ENCODE assay signal across 1 cellular context in the genomic region with DNA sequence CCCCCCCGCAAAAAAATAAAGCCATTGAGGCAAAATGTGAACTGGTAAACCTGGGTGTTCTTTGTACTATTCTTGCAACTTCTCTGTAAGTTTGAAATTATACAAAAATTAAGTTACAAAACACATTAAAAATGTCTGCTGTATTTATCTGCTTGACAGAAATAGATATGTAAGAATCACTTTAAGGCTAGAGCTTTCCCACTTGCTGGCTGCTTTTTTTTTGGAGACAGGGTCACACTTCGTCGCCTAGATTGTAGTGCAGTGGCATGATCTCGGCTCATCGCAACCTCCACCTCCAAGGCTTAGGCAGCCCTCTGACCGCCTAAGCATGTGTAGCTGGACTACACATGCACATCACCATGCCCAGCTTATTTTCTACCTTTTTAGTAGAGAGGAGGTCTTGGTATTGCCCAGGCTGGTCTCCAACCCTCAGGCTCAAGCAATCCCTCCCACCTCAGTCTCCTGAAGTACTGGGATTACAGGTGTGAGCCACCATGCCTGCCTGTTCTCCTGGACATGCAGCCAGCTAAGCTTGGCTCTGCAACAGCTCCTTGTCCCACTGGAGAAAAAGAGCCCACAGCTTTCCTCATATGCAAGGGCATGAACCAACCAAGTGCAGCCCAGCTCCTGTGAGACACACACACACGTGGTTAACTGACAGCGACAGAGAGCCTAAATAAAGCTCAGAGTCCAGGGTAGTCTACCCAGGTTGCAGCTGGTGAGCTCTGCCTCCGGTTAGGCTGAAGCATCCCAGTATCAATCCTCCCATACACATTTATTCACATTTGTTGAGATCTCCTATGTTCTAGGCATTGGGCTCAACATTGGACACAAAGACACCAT.
A peak's percentile ranks its signal among the peaks of the same experiment; 100 is the strongest.
TF ChIP-seq lines count a peak whose summit lies in the region.

No MANE protein-coding gene starts in this region.

TF ChIP-seq in HepG2, 621 proteins besides CTCF, POLR2A, EP300 and RAD21 (continued from another document and continues in another):
- TF ChIP-seq ZNF7 (CRISPR knock-in tag; IDR thresholded peaks at IDR 0.05) (no peak), SIN3B (IDR thresholded peaks at IDR 0.05; ENCODE audit: low read length) (no peak), ZSCAN29 (CRISPR knock-in tag; conservative IDR thresholded peaks at IDR 0.05) (no peak), ZNF367 (CRISPR knock-in tag; IDR thresholded peaks at IDR 0.05; ENCODE audit: borderline replicate concordance) (no peak), POLR2AphosphoS2 (IDR thresholded peaks at IDR 0.05; ENCODE audit: low read depth, low read length) (no peak), MIXL1 (CRISPR knock-in tag; IDR thresholded peaks at IDR 0.05) (no peak), BORCS8-MEF2B (CRISPR knock-in tag; IDR thresholded peaks at IDR 0.05) (no peak), MXD4 (CRISPR knock-in tag; IDR thresholded peaks at IDR 0.05) (peak; percentile 91; the same call in 1 of the 2 replicates), KDM2A (CRISPR knock-in tag; IDR thresholded peaks at IDR 0.05; ENCODE audit: borderline replicate concordance, low read depth) (peak; percentile 53; the same call in 1 of the 2 replicates), NFIC (IDR thresholded peaks at IDR 0.05; ENCODE audit: low read length) (0 out of 2 replicates have a peak, but pooled peaks have one; percentile 45), ZNF331 (CRISPR knock-in tag; IDR thresholded peaks at IDR 0.05) (no peak), ZNF670 (CRISPR knock-in tag; IDR thresholded peaks at IDR 0.05; ENCODE audit: borderline replicate concordance) (no peak), ZSCAN20 (CRISPR knock-in tag; IDR thresholded peaks at IDR 0.05; ENCODE audit: borderline replicate concordance) (no peak), ZNF672 (CRISPR knock-in tag; IDR thresholded peaks at IDR 0.05) (no peak), REXO4 (CRISPR knock-in tag; IDR thresholded peaks at IDR 0.05; ENCODE audit: borderline replicate concordance) (0 out of 2 replicates have a peak, but pooled peaks have one; percentile 21), DR1 (CRISPR knock-in tag; IDR thresholded peaks at IDR 0.05) (no peak), ZNF430 (CRISPR knock-in tag; IDR thresholded peaks at IDR 0.05) (no peak), ZNF546 (CRISPR knock-in tag; conservative IDR thresholded peaks at IDR 0.05) (no peak), FOXA3 (CRISPR knock-in tag; IDR thresholded peaks at IDR 0.05) (no peak), ZBTB8A (CRISPR knock-in tag; IDR thresholded peaks at IDR 0.05; ENCODE audit: borderline replicate concordance, low read depth) (no peak), ZNF335 (CRISPR knock-in tag; IDR thresholded peaks at IDR 0.05) (no peak), MED1 (CRISPR knock-in tag; IDR thresholded peaks at IDR 0.05) (0 out of 2 replicates have a peak, but pooled peaks have one; percentile 28), ZNF563 (CRISPR knock-in tag; IDR thresholded peaks at IDR 0.05) (no peak), KLF9 (CRISPR knock-in tag; IDR thresholded peaks at IDR 0.05; ENCODE audit: low read depth) (no peak), MXI1 (IDR thresholded peaks at IDR 0.05; ENCODE audit: borderline replicate concordance, low read depth, low read length) (peak; percentile 87; the same call in 1 of the 3 replicates), TMF1 (CRISPR knock-in tag; IDR thresholded peaks at IDR 0.05; ENCODE audit: low read depth) (no peak), SMAD1 (CRISPR knock-in tag; IDR thresholded peaks at IDR 0.05; ENCODE audit: borderline replicate concordance, low read depth) (no peak; the same call in 1 of the 2 replicates), NONO (IDR thresholded peaks at IDR 0.05) (no peak), NONO (CRISPR knock-in tag; conservative IDR thresholded peaks at IDR 0.05) (peak; percentile 53), CHCHD3 (CRISPR knock-in tag; IDR thresholded peaks at IDR 0.05) (no peak), ZNF101 (CRISPR knock-in tag; IDR thresholded peaks at IDR 0.05; ENCODE audit: borderline replicate concordance, low read depth) (no peak)
- TF ChIP-seq, protein P1, sequence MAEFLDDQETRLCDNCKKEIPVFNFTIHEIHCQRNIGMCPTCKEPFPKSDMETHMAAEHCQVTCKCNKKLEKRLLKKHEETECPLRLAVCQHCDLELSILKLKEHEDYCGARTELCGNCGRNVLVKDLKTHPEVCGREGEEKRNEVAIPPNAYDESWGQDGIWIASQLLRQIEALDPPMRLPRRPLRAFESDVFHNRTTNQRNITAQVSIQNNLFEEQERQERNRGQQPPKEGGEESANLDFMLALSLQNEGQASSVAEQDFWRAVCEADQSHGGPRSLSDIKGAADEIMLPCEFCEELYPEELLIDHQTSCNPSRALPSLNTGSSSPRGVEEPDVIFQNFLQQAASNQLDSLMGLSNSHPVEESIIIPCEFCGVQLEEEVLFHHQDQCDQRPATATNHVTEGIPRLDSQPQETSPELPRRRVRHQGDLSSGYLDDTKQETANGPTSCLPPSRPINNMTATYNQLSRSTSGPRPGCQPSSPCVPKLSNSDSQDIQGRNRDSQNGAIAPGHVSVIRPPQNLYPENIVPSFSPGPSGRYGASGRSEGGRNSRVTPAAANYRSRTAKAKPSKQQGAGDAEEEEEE (CRISPR knock-in tag; IDR thresholded peaks at IDR 0.05; ENCODE audit: borderline replicate concordance), result no peak
- TF ChIP-seq, protein P2, sequence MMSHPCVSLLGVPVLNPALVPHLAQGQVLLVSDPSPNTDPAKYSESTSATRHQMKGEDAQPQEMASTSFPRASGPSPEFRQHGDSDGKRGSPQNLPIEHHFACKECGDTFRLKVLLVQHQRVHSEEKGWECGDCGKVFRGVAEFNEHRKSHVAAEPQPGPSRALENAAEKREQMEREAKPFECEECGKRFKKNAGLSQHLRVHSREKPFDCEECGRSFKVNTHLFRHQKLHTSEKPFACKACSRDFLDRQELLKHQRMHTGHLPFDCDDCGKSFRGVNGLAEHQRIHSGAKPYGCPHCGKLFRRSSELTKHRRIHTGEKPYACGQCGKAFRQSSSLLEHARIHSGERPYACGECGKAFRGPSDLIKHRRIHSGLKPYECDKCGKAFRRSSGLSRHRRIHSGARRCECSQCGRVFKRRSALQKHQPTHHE (CRISPR knock-in tag; IDR thresholded peaks at IDR 0.05; ENCODE audit: borderline replicate concordance), result no peak
- TF ChIP-seq, protein P3, sequence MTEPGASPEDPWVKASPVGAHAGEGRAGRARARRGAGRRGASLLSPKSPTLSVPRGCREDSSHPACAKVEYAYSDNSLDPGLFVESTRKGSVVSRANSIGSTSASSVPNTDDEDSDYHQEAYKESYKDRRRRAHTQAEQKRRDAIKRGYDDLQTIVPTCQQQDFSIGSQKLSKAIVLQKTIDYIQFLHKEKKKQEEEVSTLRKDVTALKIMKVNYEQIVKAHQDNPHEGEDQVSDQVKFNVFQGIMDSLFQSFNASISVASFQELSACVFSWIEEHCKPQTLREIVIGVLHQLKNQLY (CRISPR knock-in tag; IDR thresholded peaks at IDR 0.05), result no peak
- TF ChIP-seq, protein P4, sequence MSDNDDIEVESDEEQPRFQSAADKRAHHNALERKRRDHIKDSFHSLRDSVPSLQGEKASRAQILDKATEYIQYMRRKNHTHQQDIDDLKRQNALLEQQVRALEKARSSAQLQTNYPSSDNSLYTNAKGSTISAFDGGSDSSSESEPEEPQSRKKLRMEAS (IDR thresholded peaks at IDR 0.05), result peak; percentile 83
- TF ChIP-seq, protein P5, sequence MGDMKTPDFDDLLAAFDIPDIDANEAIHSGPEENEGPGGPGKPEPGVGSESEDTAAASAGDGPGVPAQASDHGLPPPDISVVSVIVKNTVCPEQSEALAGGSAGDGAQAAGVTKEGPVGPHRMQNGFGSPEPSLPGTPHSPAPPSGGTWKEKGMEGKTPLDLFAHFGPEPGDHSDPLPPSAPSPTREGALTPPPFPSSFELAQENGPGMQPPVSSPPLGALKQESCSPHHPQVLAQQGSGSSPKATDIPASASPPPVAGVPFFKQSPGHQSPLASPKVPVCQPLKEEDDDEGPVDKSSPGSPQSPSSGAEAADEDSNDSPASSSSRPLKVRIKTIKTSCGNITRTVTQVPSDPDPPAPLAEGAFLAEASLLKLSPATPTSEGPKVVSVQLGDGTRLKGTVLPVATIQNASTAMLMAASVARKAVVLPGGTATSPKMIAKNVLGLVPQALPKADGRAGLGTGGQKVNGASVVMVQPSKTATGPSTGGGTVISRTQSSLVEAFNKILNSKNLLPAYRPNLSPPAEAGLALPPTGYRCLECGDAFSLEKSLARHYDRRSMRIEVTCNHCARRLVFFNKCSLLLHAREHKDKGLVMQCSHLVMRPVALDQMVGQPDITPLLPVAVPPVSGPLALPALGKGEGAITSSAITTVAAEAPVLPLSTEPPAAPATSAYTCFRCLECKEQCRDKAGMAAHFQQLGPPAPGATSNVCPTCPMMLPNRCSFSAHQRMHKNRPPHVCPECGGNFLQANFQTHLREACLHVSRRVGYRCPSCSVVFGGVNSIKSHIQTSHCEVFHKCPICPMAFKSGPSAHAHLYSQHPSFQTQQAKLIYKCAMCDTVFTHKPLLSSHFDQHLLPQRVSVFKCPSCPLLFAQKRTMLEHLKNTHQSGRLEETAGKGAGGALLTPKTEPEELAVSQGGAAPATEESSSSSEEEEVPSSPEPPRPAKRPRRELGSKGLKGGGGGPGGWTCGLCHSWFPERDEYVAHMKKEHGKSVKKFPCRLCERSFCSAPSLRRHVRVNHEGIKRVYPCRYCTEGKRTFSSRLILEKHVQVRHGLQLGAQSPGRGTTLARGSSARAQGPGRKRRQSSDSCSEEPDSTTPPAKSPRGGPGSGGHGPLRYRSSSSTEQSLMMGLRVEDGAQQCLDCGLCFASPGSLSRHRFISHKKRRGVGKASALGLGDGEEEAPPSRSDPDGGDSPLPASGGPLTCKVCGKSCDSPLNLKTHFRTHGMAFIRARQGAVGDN (CRISPR knock-in tag; IDR thresholded peaks at IDR 0.05), result peak; percentile 33; the same call in 1 of the 2 replicates
- TF ChIP-seq, protein P6, sequence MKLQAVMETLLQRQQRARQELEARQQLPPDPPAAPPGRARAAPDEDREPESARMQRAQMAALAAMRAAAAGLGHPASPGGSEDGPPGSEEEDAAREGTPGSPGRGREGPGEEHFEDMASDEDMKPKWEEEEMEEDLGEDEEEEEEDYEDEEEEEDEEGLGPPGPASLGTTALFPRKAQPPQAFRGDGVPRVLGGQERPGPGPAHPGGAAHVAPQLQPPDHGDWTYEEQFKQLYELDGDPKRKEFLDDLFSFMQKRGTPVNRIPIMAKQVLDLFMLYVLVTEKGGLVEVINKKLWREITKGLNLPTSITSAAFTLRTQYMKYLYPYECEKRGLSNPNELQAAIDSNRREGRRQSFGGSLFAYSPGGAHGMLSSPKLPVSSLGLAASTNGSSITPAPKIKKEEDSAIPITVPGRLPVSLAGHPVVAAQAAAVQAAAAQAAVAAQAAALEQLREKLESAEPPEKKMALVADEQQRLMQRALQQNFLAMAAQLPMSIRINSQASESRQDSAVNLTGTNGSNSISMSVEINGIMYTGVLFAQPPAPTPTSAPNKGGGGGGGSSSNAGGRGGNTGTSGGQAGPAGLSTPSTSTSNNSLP (IDR thresholded peaks at IDR 0.05; ENCODE audit: low read depth, low read length), result no peak
- TF ChIP-seq, protein P7, sequence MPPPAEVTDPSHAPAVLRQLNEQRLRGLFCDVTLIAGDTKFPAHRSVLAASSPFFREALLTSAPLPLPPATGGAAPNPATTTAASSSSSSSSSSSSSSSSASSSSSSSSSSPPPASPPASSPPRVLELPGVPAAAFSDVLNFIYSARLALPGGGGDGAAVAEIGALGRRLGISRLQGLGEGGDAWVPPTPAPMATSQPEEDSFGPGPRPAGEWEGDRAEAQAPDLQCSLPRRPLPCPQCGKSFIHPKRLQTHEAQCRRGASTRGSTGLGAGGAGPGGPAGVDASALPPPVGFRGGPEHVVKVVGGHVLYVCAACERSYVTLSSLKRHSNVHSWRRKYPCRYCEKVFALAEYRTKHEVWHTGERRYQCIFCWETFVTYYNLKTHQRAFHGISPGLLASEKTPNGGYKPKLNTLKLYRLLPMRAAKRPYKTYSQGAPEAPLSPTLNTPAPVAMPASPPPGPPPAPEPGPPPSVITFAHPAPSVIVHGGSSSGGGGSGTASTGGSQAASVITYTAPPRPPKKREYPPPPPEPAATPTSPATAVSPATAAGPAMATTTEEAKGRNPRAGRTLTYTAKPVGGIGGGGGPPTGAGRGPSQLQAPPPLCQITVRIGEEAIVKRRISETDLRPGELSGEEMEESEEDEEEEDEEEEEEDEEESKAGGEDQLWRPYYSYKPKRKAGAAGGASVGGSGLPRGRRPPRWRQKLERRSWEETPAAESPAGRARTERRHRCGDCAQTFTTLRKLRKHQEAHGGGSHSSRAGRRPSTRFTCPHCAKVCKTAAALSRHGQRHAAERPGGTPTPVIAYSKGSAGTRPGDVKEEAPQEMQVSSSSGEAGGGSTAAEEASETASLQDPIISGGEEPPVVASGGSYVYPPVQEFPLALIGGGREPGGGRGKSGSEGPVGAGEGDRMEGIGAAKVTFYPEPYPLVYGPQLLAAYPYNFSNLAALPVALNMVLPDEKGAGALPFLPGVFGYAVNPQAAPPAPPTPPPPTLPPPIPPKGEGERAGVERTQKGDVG (CRISPR knock-in tag; IDR thresholded peaks at IDR 0.05; ENCODE audit: borderline replicate concordance), result no peak
- TF ChIP-seq, protein P8, sequence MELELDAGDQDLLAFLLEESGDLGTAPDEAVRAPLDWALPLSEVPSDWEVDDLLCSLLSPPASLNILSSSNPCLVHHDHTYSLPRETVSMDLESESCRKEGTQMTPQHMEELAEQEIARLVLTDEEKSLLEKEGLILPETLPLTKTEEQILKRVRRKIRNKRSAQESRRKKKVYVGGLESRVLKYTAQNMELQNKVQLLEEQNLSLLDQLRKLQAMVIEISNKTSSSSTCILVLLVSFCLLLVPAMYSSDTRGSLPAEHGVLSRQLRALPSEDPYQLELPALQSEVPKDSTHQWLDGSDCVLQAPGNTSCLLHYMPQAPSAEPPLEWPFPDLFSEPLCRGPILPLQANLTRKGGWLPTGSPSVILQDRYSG (CRISPR knock-in tag; IDR thresholded peaks at IDR 0.05), result no peak
- TF ChIP-seq, protein P9, sequence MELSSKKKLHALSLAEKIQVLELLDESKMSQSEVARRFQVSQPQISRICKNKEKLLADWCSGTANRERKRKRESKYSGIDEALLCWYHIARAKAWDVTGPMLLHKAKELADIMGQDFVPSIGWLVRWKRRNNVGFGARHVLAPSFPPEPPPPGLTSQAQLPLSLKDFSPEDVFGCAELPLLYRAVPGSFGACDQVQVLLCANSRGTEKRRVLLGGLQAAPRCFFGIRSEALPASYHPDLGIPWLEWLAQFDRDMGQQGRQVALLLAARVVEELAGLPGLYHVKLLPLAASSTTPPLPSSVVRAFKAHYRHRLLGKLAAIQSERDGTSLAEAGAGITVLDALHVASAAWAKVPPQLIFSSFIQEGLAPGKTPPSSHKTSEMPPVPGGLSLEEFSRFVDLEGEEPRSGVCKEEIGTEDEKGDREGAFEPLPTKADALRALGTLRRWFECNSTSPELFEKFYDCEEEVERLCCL (CRISPR knock-in tag; IDR thresholded peaks at IDR 0.05; ENCODE audit: borderline replicate concordance), result no peak
- TF ChIP-seq, protein P10, sequence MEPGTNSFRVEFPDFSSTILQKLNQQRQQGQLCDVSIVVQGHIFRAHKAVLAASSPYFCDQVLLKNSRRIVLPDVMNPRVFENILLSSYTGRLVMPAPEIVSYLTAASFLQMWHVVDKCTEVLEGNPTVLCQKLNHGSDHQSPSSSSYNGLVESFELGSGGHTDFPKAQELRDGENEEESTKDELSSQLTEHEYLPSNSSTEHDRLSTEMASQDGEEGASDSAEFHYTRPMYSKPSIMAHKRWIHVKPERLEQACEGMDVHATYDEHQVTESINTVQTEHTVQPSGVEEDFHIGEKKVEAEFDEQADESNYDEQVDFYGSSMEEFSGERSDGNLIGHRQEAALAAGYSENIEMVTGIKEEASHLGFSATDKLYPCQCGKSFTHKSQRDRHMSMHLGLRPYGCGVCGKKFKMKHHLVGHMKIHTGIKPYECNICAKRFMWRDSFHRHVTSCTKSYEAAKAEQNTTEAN (CRISPR knock-in tag; conservative IDR thresholded peaks at IDR 0.05), result no peak
